ENCODE assay signal across 11 cellular contexts in the genomic region with DNA sequence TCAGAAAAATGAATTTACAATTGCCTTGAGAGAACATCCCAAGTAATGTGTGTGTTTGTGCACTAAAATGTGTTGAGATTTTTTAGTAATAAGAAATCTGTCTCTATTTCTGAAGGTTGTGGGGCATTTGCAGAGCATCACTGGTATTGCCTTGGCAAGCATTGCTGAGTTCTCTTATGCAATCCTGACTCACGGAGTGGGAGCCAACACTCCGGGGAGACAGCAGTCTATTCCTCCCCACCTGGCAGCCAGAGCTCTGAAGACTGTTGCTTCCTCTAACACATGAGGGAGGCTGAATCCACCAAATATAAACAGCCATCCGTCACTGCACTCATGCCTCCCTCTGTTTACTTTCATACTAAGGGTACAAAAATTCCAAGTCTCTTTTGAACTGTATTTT. TPM values are rescaled to one million over a fixed set of nuclear protein-coding genes. Genes with fewer than 3 reads are reported as not detected.
A peak's percentile ranks its signal among the peaks of the same experiment; 100 is the strongest.
DNase-seq lines count a peak whose midpoint lies in the region; ATAC-seq and TF ChIP-seq lines count a peak whose summit lies in the region.
"Had no signal": no experiment of that assay in that cellular context is flagged by ENCODE, and none has a peak within 500 bp of the region (broad histone marks: within the 10 kb centered on the region; RNA-seq: fewer than 3 reads in every experiment).

No MANE protein-coding gene starts in this region.

- no peaks in the 10 kb centered on the region for H3K9me3 ChIP-seq in psoas muscle
- no peaks in the 10 kb centered on the region for H3K9me3 ChIP-seq in HAP-1
- H3K9me3 ChIP-seq: thoracic aorta had no signal

- peak; percentile 73 to 91 (median 86) for ATAC-seq in psoas muscle
- no peak for ATAC-seq in activated CD4-positive, CD25-positive, alpha-beta regulatory T cell treated with anti-CD3 and anti-CD28 coated beads, Interleukin-2, amount 50 U/mL, for 24 hours

- no peak overlapping the region for H3K27ac ChIP-seq in psoas muscle
- H3K27ac ChIP-seq: thoracic aorta had no signal

- intact Hi-C loops in psoas muscle (cut with DNase I): no loop called here

- H3K27me3 ChIP-seq in psoas muscle (ENCODE audit: insufficient read depth in 3 of 3, low read length in 2 of 3) (no peaks in the 10 kb centered on the region), HAP-1 (ENCODE audit: low read depth) (no peaks in the 10 kb centered on the region)

- DNase-seq in EH (ENCODE audit: low read depth) (peak; percentile 68), RPMI7951 (ENCODE audit: low read depth) (peak; percentile 50), fibroblast of pulmonary artery (ENCODE audit: low read depth) (peak; percentile 89), psoas muscle (peak; percentile 43 to 72), NCI-H146 treated with DMSO at 0.1 percent for 48 hours (lab: John Stamatoyannopoulos, UW; ENCODE audit: unreplicated experiment) (no peak), HAP-1 (ENCODE audit: low spot score in 2 of 2) (no peak), iPS-NIHi7 (ENCODE audit: extremely low spot score) (no peak)
- DNase-seq: amniotic stem cell, NCI-H2081 had no signal

- H3K36me3 ChIP-seq in psoas muscle (ENCODE audit: insufficient read depth in 1 of 2, low read depth in 1 of 2) (peaks cover 0 to 53% of the 10 kb centered on the region in 2 donors), HAP-1 (replicated peaks) (peaks cover 30% of the 10 kb centered on the region)

- 8 to 27% (median 21%) methylated on average over 3 of the region's 3 CpGs for WGBS in psoas muscle, 3 donors

- H3K4me3 ChIP-seq in fibroblast of pulmonary artery (replicated peaks; ENCODE audit: low read depth, low read length) (no peak overlapping the region), psoas muscle (no peak overlapping the region), HAP-1 (no peak overlapping the region)
- H3K4me3 ChIP-seq: thoracic aorta had no signal

- no peak for TF ChIP-seq CTCF in fibroblast of pulmonary artery (IDR thresholded peaks at IDR 0.05; ENCODE audit: low read length, missing control alignments)
- TF ChIP-seq CTCF in psoas muscle (IDR thresholded peaks at IDR 0.05): no peak

- no peaks in the 10 kb centered on the region for H3K4me1 ChIP-seq in psoas muscle
- no peaks in the 10 kb centered on the region for H3K4me1 ChIP-seq in HAP-1

- in situ Hi-C loops in HAP-1 (cut with MboI; ENCODE audit: low sequenced_read_pairs): no loop called here

RNA-seq across cellular contexts. Expression of a gene that starts 10.6 kb away (rescaled TPM):
- 0.98 and 1.1 TPM in 2 replicates for total RNA-seq in RPMI7951 (2014; rRNA removed; shearing (Covaris generic))
- 1 to 10 TPM in 1 of 4 donors, under 1 TPM in 2, not detected in 1; 0.74 to 1.3 (median 0.79) TPM for total RNA-seq in psoas muscle
- polyA plus RNA-seq in psoas muscle: 1 to 10 TPM in 1 of 3 donors, under 1 TPM in 2; 0.24 to 1.0 (median 0.36) TPM
- total RNA-seq: thoracic aorta had no signal

RNA-seq across cellular contexts. Expression of a gene that starts 10.7 kb away (rescaled TPM):
- total RNA-seq in RPMI7951 (2014; rRNA removed; shearing (Covaris generic)): 102 and 119 TPM in 2 replicates
- 10 to 100 TPM; 69.1 to 85.2 (median 83.9) TPM for total RNA-seq in psoas muscle
- 100 to 1,000 TPM; 126 to 167 (median 130) TPM for polyA plus RNA-seq in psoas muscle

RNA-seq across cellular contexts. Expression of a gene that starts 14.8 kb away (rescaled TPM):
- 65.8 and 75.1 TPM in 2 replicates for total RNA-seq in RPMI7951 (2014; rRNA removed; shearing (Covaris generic))
- 10 to 100 TPM; 45.9 to 85.4 (median 60.6) TPM for total RNA-seq in psoas muscle
- 100 to 1,000 TPM in 1 of 3 donors, 10 to 100 TPM in 2; 54.4 to 150 (median 69.1) TPM for polyA plus RNA-seq in psoas muscle

RNA-seq across cellular contexts. Expression of a gene that starts 23.9 kb away (rescaled TPM):
- 74.4 and 96.1 TPM in 2 replicates for total RNA-seq in RPMI7951 (2014; rRNA removed; shearing (Covaris generic))
- 100 to 1,000 TPM in 3 of 4 donors, 10 to 100 TPM in 1; 61.7 to 105 (median 103) TPM for total RNA-seq in psoas muscle
- 100 to 1,000 TPM in 2 of 3 donors, 10 to 100 TPM in 1; 86.0 to 239 (median 204) TPM for polyA plus RNA-seq in psoas muscle

RNA-seq across cellular contexts. Expression of a gene that starts 28.8 kb away (rescaled TPM):
- 0.20 and 0.24 TPM in 2 replicates for total RNA-seq in RPMI7951 (2014; rRNA removed; shearing (Covaris generic))
- under 1 TPM in 3 of 4 donors, not detected in 1; 0.08 to 0.30 (median 0.09) TPM for total RNA-seq in psoas muscle
- polyA plus RNA-seq in psoas muscle: under 1 TPM in 1 of 3 donors, not detected in 2; 0.01 TPM
- total RNA-seq: thoracic aorta had no signal

Comparison
In these comparisons a context has a peak if more than half of its experiments do, and no peak if none do; other contexts are left out.
1. DNase-seq: peak in EH (single experiment), RPMI7951 (single experiment), fibroblast of pulmonary artery (single experiment) and psoas muscle (2 of 2); none in NCI-H146 treated with DMSO at 0.1 percent for 48 hours (single experiment), HAP-1 (0 of 2) and iPS-NIHi7 (single experiment).
2. ATAC-seq: peak in psoas muscle (4 of 4); none in activated CD4-positive, CD25-positive, alpha-beta regulatory T cell treated with anti-CD3 and anti-CD28 coated beads, Interleukin-2, amount 50 U/mL, for 24 hours (0 of 2).